8 cellular contexts compared by ENCODE assay signal in genomic region chr19:40598121-40598917, GRCh38. TPM values are rescaled to one million over a fixed set of nuclear protein-coding genes. Genes with fewer than 3 reads are reported as not detected.
DNase-seq lines count a peak whose midpoint lies in the region; ATAC-seq and TF ChIP-seq lines count a peak whose summit lies in the region.

No MANE protein-coding gene starts in this region.

- H3K9ac ChIP-seq in neural cell (ENCODE audit: low read length): peak overlapping the region; percentile 36

- H3K36me3 Mint-ChIP-seq in activated T-helper 1 cell treated with anti-CD3 and anti-CD28 coated beads, Interleukin-12 subunit alpha, Interleukin-12 subunit beta, Interleukin-2, Interleukin-4 antibody, amounts not matched to agents 30 ng/mL and 10 ng/mL and 1 ng/mL, durations not matched to agents 14 hours and 24 hours and 36 hours (ENCODE audit: low read depth): no peaks in the 10 kb centered on the region

- H3K9me3 Mint-ChIP-seq in activated T-helper 1 cell treated with anti-CD3 and anti-CD28 coated beads, Interleukin-12 subunit alpha, Interleukin-12 subunit beta, Interleukin-2, Interleukin-4 antibody, amounts not matched to agents 30 ng/mL and 10 ng/mL and 1 ng/mL, durations not matched to agents 14 hours and 24 hours and 36 hours: no peaks in the 10 kb centered on the region

- TF ChIP-seq EP300 in neural cell (conservative IDR thresholded peaks at IDR 0.05; ENCODE audit: poor library complexity, severe bottlenecking) (peak; percentile 21), stomach (IDR thresholded peaks at IDR 0.05) (no peak)

- H3K27ac ChIP-seq in neural cell (ENCODE audit: low read length): no peak overlapping the region
- H3K27ac ChIP-seq in stomach: peak overlapping the region in 2 of 5 donors; percentile 29 to 81

- ATAC-seq in GM18873 (IDR thresholded peaks at IDR 0.05; ENCODE audit: low FRiP score, unreplicated experiment): no peak

- H3K4me1 ChIP-seq in stomach: peaks cover 42 to 68% (median 68%) of the 10 kb centered on the region in 4 donors

- no peak for TF ChIP-seq POLR2A in stomach (IDR thresholded peaks at IDR 0.05)

- H3K9me3 ChIP-seq in neural cell (ENCODE audit: low read length): no peaks in the 10 kb centered on the region
- H3K9me3 ChIP-seq in stomach: no peaks in the 10 kb centered on the region

- H3K9me2 ChIP-seq in neural cell (ENCODE audit: insufficient read depth, low read length): no peaks in the 10 kb centered on the region

- peaks cover 49% of the 10 kb centered on the region for H3K27me3 Mint-ChIP-seq in activated T-helper 1 cell treated with anti-CD3 and anti-CD28 coated beads, Interleukin-12 subunit alpha, Interleukin-12 subunit beta, Interleukin-2, Interleukin-4 antibody, amounts not matched to agents 30 ng/mL and 10 ng/mL and 1 ng/mL, durations not matched to agents 14 hours and 24 hours and 36 hours (ENCODE audit: insufficient read depth)

- peaks cover 21% of the 10 kb centered on the region for H3K27me3 ChIP-seq in neural cell (ENCODE audit: insufficient read depth, low read depth, low read length)
- peaks cover 3 to 83% (median 48%) of the 10 kb centered on the region in 3 donors for H3K27me3 ChIP-seq in stomach

- no peak overlapping the region for H3K4me3 Mint-ChIP-seq in activated T-helper 1 cell treated with anti-CD3 and anti-CD28 coated beads, Interleukin-12 subunit alpha, Interleukin-12 subunit beta, Interleukin-2, Interleukin-4 antibody, amounts not matched to agents 30 ng/mL and 10 ng/mL and 1 ng/mL, durations not matched to agents 14 hours and 24 hours and 36 hours

- H2AFZ ChIP-seq in neural cell (ENCODE audit: low read depth, low read length): peak overlapping the region; percentile 5

- H3F3A ChIP-seq in neural cell (ENCODE audit: insufficient read depth, low read length, poor library complexity, severe bottlenecking): peaks cover 1% of the 10 kb centered on the region

- H3K79me2 ChIP-seq in neural cell (replicated peaks; ENCODE audit: insufficient read depth, low read length): no peaks in the 10 kb centered on the region

- TF ChIP-seq CTCF in LNCAP (IDR thresholded peaks at IDR 0.05) (peak; percentile 96), neural cell (IDR thresholded peaks at IDR 0.05; ENCODE audit: poor library complexity, severe bottlenecking) (peak; percentile 94), stomach (IDR thresholded peaks at IDR 0.05) (peak in 6 of 7 experiments; percentile 37 to 97 (median 93))

- intact Hi-C loops in activated T-helper 1 cell treated with anti-CD3 and anti-CD28 coated beads, Interleukin-12 subunit alpha, Interleukin-12 subunit beta, Interleukin-2, Interleukin-4 antibody, amounts not matched to agents 30 ng/mL and 10 ng/mL and 1 ng/mL, durations not matched to agents 14 hours and 24 hours and 36 hours (cut with micrococcal nuclease): loop anchor here (1.0 to 2.0 kb wide), 5 partner anchors 16 to 293 kb away; no protein-coding TSS in a partner anchor
- intact Hi-C loops in stomach (cut with DNase I; ENCODE audit: low total_unique reads): no loop called here

- WGBS in stomach, 5 donors: 1 to 3% (median 2%) methylated on average over 25 to 46 of the region's 46 CpGs

- H3K4me1 Mint-ChIP-seq in activated T-helper 1 cell treated with anti-CD3 and anti-CD28 coated beads, Interleukin-12 subunit alpha, Interleukin-12 subunit beta, Interleukin-2, Interleukin-4 antibody, amounts not matched to agents 30 ng/mL and 10 ng/mL and 1 ng/mL, durations not matched to agents 14 hours and 24 hours and 36 hours (ENCODE audit: low read depth): peaks cover 50% of the 10 kb centered on the region

- H3K36me3 ChIP-seq in neural cell (ENCODE audit: insufficient read depth, low read length) (no peaks in the 10 kb centered on the region), stomach (no peaks in the 10 kb centered on the region)

- peak overlapping the region; percentile 44 for H3K4me2 ChIP-seq in neural cell (ENCODE audit: low read length)

- DNase-seq in EH (ENCODE audit: low read depth) (peak; percentile 86), RPMI7951 (ENCODE audit: low read depth) (peak; percentile 81), fibroblast of peridontal ligament (ENCODE audit: extremely low read depth) (peak; percentile 83), stomach (peak; percentile 91)
- DNase-seq in activated T-helper 1 cell treated with anti-CD3 and anti-CD28 coated beads, Interleukin-12 subunit alpha, Interleukin-12 subunit beta, Interleukin-2, Interleukin-4 antibody, amounts not matched to agents 30 ng/mL and 10 ng/mL and 1 ng/mL, durations not matched to agents 14 hours and 24 hours and 36 hours (ENCODE audit: low spot score): peak; percentile 80

- peak; percentile 92 for TF ChIP-seq RAD21 in neural cell (conservative IDR thresholded peaks at IDR 0.05)

- H4K20me1 ChIP-seq in neural cell (ENCODE audit: insufficient read depth): no peaks in the 10 kb centered on the region

- H3K4me3 ChIP-seq in neural cell (ENCODE audit: low read length) (peak overlapping the region; percentile 61), stomach (peak overlapping the region in 1 of 4 donors; percentile 5)

- H3K27ac Mint-ChIP-seq in activated T-helper 1 cell treated with anti-CD3 and anti-CD28 coated beads, Interleukin-12 subunit alpha, Interleukin-12 subunit beta, Interleukin-2, Interleukin-4 antibody, amounts not matched to agents 30 ng/mL and 10 ng/mL and 1 ng/mL, durations not matched to agents 14 hours and 24 hours and 36 hours: peak overlapping the region; percentile 40

TF ChIP-seq in neural cell, 6 proteins besides CTCF, POLR2A, EP300 and RAD21:
- TF ChIP-seq MXI1 (conservative IDR thresholded peaks at IDR 0.05; ENCODE audit: poor library complexity, severe bottlenecking) (peak; percentile 27), TAF1 (IDR thresholded peaks at IDR 0.05; ENCODE audit: low read depth) (no peak), POLR2AphosphoS5 (IDR thresholded peaks at IDR 0.05) (peak; percentile 17), SMC3 (conservative IDR thresholded peaks at IDR 0.05; ENCODE audit: poor library complexity) (peak; percentile 88)

RNA-seq across cellular contexts. Expression of gene LTBP4, which starts 2.9 kb away (rescaled TPM):
- total RNA-seq in RPMI7951 (2014; rRNA removed; shearing (Covaris generic)): 21.5 and 22.0 TPM in 2 replicates
- 107 and 116 TPM in 2 replicates for total RNA-seq in activated T-helper 1 cell treated with anti-CD3 and anti-CD28 coated beads, Interleukin-12 subunit alpha, Interleukin-12 subunit beta, Interleukin-2, Interleukin-4 antibody, amounts not matched to agents 30 ng/mL and 10 ng/mL and 1 ng/mL, durations not matched to agents 14 hours and 24 hours and 36 hours
- polyA plus RNA-seq in neural cell (55.6 and 59.7 TPM in 2 replicates), stomach (100 to 1,000 TPM in 1 of 3 donors, 10 to 100 TPM in 2; 66.1 to 102 (median 98.6) TPM)
- 47.0 and 49.8 TPM in 2 replicates for polyA minus RNA-seq in neural cell
- total RNA-seq in stomach: 1,000 to 10,000 TPM in 1 of 5 donors, 100 to 1,000 TPM in 3, 10 to 100 TPM in 1; 79.0 to 1,027 (median 190) TPM

RNA-seq across cellular contexts. Expression of gene SHKBP1, which starts 21.6 kb away (rescaled TPM):
- total RNA-seq in RPMI7951 (2014; rRNA removed; shearing (Covaris generic)): 31.0 and 33.3 TPM in 2 replicates
- total RNA-seq in activated T-helper 1 cell treated with anti-CD3 and anti-CD28 coated beads, Interleukin-12 subunit alpha, Interleukin-12 subunit beta, Interleukin-2, Interleukin-4 antibody, amounts not matched to agents 30 ng/mL and 10 ng/mL and 1 ng/mL, durations not matched to agents 14 hours and 24 hours and 36 hours: 102 and 113 TPM in 2 replicates
- 3.8 and 6.3 TPM in 2 replicates for polyA plus RNA-seq in neural cell
- 8.6 and 13.1 TPM in 2 replicates for polyA minus RNA-seq in neural cell
- total RNA-seq in stomach: 100 to 1,000 TPM in 1 of 5 donors, 10 to 100 TPM in 4; 15.8 to 102 (median 70.6) TPM
- 10 to 100 TPM; 76.1 to 95.7 (median 79.9) TPM for polyA plus RNA-seq in stomach
